Comparison of ENCODE assay signal across 8 cellular contexts in the genomic region with DNA sequence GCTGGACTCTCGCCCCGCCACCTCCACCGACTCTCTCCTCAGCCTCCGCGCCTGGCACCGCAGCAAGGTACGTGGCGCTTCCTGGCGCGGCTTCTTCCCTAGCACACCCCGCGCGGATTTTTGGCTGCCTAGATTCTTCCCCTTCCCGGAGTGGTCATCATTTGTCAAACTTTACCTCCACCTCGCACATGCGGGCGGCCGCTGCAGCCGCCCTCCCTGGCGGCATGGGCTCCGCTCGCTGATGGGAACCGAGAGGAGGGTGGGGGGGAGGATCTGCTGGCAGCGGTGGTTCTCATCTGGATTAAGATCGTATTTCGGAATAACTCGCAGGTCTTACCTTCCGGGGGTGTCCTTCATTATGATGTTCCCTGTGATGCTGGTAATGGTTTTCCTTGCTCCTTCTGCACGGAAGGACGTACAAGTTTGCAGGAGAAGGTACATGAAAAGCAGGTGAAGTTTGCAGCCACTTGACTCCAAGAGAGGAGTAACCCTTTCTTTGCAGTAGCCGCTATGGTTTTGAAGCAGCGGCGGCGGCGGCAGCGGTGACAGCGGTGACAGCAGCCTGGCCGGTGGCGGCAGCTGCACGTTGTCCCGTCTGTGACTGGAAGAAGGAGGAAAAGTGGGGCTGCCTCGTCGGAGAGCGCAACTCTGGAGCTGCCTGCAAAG.
DNase-seq lines count a peak whose midpoint lies in the region; ATAC-seq and TF ChIP-seq lines count a peak whose summit lies in the region.

No MANE protein-coding gene starts in this region.

- H3K36me3 ChIP-seq in mucosa of rectum (ENCODE audit: control insufficient read depth in 2 of 2, insufficient read depth in 2 of 2, low read length in 2 of 2) = no peaks in the 10 kb centered on the region

- H3K9ac ChIP-seq in mucosa of rectum (ENCODE audit: low read depth in 1 of 2, low read length in 2 of 2) = no peak overlapping the region

- no peak overlapping the region for H3K27ac ChIP-seq in coronary artery
- H3K27ac ChIP-seq in mucosa of rectum (ENCODE audit: low read depth in 2 of 2, low read length in 2 of 2) = no peak overlapping the region

- H3K4me3 ChIP-seq in AG09309 (ENCODE audit: control insufficient read depth, low read depth, low read length) = peak overlapping the region; percentile 48
- H3K4me3 ChIP-seq in coronary artery = peak overlapping the region; percentile 69
- H3K4me3 ChIP-seq in mucosa of rectum (ENCODE audit: low read length in 2 of 2) = peak overlapping the region; percentile 63 to 84

- H3K9me3 ChIP-seq in mucosa of rectum (ENCODE audit: control insufficient read depth in 2 of 2, low read length in 2 of 2) = no peaks in the 10 kb centered on the region

- TF ChIP-seq CTCF in AG09309 (IDR thresholded peaks at IDR 0.05; ENCODE audit: control insufficient read depth, insufficient read depth, low read depth, low read length, missing control alignments) = no peak
- no peak for TF ChIP-seq CTCF in coronary artery (IDR thresholded peaks at IDR 0.05)

- ATAC-seq in GM19043 (IDR thresholded peaks at IDR 0.05; ENCODE audit: low read depth, unreplicated experiment) = peak; percentile 17
- no peak for ATAC-seq in activated CD4-positive, CD25-positive, alpha-beta regulatory T cell treated with anti-CD3 and anti-CD28 coated beads, Interleukin-2, amount 50 U/mL, for 24 hours
- no peak for ATAC-seq in esophagus mucosa

- DNase-seq in AG09309 (ENCODE audit: low read depth) = no peak
- DNase-seq in NCI-H1417 (lab: John Stamatoyannopoulos, UW) = peak in 2 of 3 experiments; percentile 86 to 87
- no peak for DNase-seq in coronary artery (ENCODE audit: low spot score)
- DNase-seq in ACHN = no peak

- in situ Hi-C loops in ACHN (cut with HindIII; ENCODE audit: low pct_ligation_motif_present, low pct_unique_long_range_greater_than_20kb, low sequenced_read_pairs) = no loop called here

- peaks cover 7 to 10% of the 10 kb centered on the region in 2 donors for H3K27me3 ChIP-seq in mucosa of rectum (ENCODE audit: control insufficient read depth in 2 of 2, insufficient read depth in 2 of 2, low read length in 2 of 2)

- H3K4me1 ChIP-seq in mucosa of rectum (ENCODE audit: control insufficient read depth in 2 of 2, insufficient read depth in 2 of 2, low read length in 2 of 2) = peaks cover 0 to 4% of the 10 kb centered on the region in 2 donors

Comparison
In these comparisons a context has a peak if more than half of its experiments do, and no peak if none do; other contexts are left out.
1. DNase-seq: peak in NCI-H1417 (2 of 3); none in AG09309 (single experiment), coronary artery (single experiment) and ACHN (single experiment).
2. Peak in every context shown above with its lines, with median percentiles within 50 percentile points of each other: H3K4me3 ChIP-seq.